In genomic region chr5:104367978-104368377, GRCh38 we compare ENCODE assay signal across 11 cellular contexts.
"Had no signal": no experiment of that assay in that cellular context is flagged by ENCODE, and none has a peak within 500 bp of the region (broad histone marks: within the 10 kb centered on the region; RNA-seq: fewer than 3 reads in every experiment).

No MANE protein-coding gene starts in this region.

- FAIRE-seq: H1, H54 had no signal

- H3K4me1 Mint-ChIP-seq: GM23338, H9 had no signal

- H3K36me3 ChIP-seq: HAP-1 had no signal

- H3K27ac ChIP-seq: GM23248 had no signal

- ATAC-seq: GM23338, HCT116 had no signal

- DNase-seq: GM23248, GOT3, H7, H9, HCEC 1CT, HFFc6 had no signal

- H3K27ac Mint-ChIP-seq: GM23338, H9, HFFc6 had no signal

- H3K4me3 Mint-ChIP-seq: GM23338, H9, HFFc6 had no signal

- H3K9me3 ChIP-seq: HAP-1 had no signal

- H3K4me3 ChIP-seq: GM23248, GM23338, HAP-1 had no signal
